In the genomic region with DNA sequence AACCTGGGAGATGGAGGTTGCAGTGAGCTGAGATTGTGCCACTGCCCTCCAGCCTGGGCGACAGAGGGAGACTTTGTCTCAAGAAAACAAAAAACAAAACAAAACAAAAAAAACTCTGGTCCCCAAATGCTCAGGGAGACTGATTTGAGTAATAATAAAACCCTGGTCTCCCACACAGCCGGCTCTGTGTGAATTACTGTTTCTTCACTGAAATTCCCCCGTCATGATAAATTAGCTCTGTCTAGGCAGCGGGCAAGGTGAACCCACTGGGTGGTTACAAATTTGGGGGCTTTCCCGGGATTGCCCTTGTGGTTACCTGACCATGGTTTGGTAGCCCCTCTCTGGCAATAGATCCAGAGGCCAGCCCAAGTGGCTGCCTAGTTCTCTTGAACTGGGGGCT, we compare ENCODE assay signal across 7 cellular contexts.
DNase-seq lines count a peak whose midpoint lies in the region; ATAC-seq and TF ChIP-seq lines count a peak whose summit lies in the region.
"Not testable (repeated sequence)": the region's sequence is repeated elsewhere in the genome, so short reads cannot be mapped to it uniquely, and the experiment has no call there.

No MANE protein-coding gene starts in this region.

- not testable (repeated sequence) for H3K14ac ChIP-seq in IMR-90 (replicated peaks; ENCODE audit: low read depth, low read length)

- not testable (repeated sequence) for H4K91ac ChIP-seq in IMR-90 (ENCODE audit: insufficient read depth, low read depth, low read length)

- peak overlapping the region; percentile 54; the same call in 1 of the 2 replicates for H2BK120ac ChIP-seq in IMR-90 (ENCODE audit: low read depth, low read length)

- not testable (repeated sequence) for H3K36me3 ChIP-seq in Caco-2 (ENCODE audit: control insufficient read depth, insufficient read depth, low read length); IMR-90 (ENCODE audit: control insufficient read depth, insufficient read depth, low read length); esophagus muscularis mucosa

- peaks cover 23% of the 10 kb centered on the region for H3K9me1 ChIP-seq in IMR-90 (ENCODE audit: insufficient read depth, low read length)

- H2AFZ ChIP-seq in IMR-90 (replicated peaks; ENCODE audit: low read length, poor library complexity): not testable (repeated sequence)

- not testable (repeated sequence) for H2BK5ac ChIP-seq in IMR-90 (ENCODE audit: low read depth, low read length, poor library complexity, severe bottlenecking)

- not testable (repeated sequence) for H4K8ac ChIP-seq in IMR-90 (ENCODE audit: low read depth in 2 of 2, low read length in 2 of 2)

- not testable (repeated sequence) for H3K4ac ChIP-seq in IMR-90 (ENCODE audit: low read depth, low read length)

- H3K27me3 ChIP-seq in Caco-2 (replicated peaks; ENCODE audit: control insufficient read depth, insufficient read depth, low read length); IMR-90 (ENCODE audit: control insufficient read depth, insufficient read depth, low read length); esophagus muscularis mucosa: not testable (repeated sequence)

- in situ Hi-C loops in GM13977 (cut with MboI; ENCODE audit: low pct_unique_long_range_greater_than_20kb, low sequenced_read_pairs, unreplicated experiment); IMR-90 (cut with MboI; ENCODE audit: low sequenced_read_pairs): not testable (repeated sequence)

- H3K4me3 Mint-ChIP-seq in Caco-2 (ENCODE audit: unreplicated experiment): not testable (repeated sequence)

- H2AK9ac ChIP-seq in IMR-90 (replicated peaks; ENCODE audit: low read depth, low read length, poor library complexity): not testable (repeated sequence)

- not testable (repeated sequence) for H2AK5ac ChIP-seq in IMR-90 (ENCODE audit: low read depth, low read length)

- 0 out of 2 replicates have a peak overlapping the region, but pooled peaks have one; percentile 18 for H2BK20ac ChIP-seq in IMR-90 (ENCODE audit: low read depth, low read length)

- H3K23ac ChIP-seq in IMR-90 (ENCODE audit: low read depth, low read length): not testable (repeated sequence)

- peaks cover 40% of the 10 kb centered on the region for H3K4me1 ChIP-seq in Caco-2
- H3K4me1 ChIP-seq in IMR-90 (ENCODE audit: control insufficient read depth, insufficient read depth, low read length); esophagus muscularis mucosa: not testable (repeated sequence)

- not testable (repeated sequence) for H3K27ac ChIP-seq in IMR-90 (ENCODE audit: insufficient read depth, low read length); esophagus muscularis mucosa (replicated peaks in 1 of 4)

- not testable (repeated sequence) for DNase-seq in Caco-2; GM13977 (ENCODE audit: low spot score); IMR-90
- DNase-seq in esophagus muscularis mucosa (ENCODE audit: extremely low spot score): peak; percentile 55

- H3K79me1 ChIP-seq in IMR-90 (ENCODE audit: low read depth in 1 of 2, low read length in 2 of 2): not testable (repeated sequence)

- not testable (repeated sequence) for H3K4me2 ChIP-seq in IMR-90 (ENCODE audit: low read depth, low read length)

- H3K9me3 Mint-ChIP-seq in Caco-2 (ENCODE audit: unreplicated experiment): not testable (repeated sequence)

- not testable (repeated sequence) for H3K56ac ChIP-seq in IMR-90 (ENCODE audit: extremely low read depth, insufficient read depth, low read length)

- not testable (repeated sequence) for TF ChIP-seq EP300 in esophagus muscularis mucosa (IDR thresholded peaks at IDR 0.05)

- H3K27me3 Mint-ChIP-seq in Caco-2 (ENCODE audit: insufficient read depth, unreplicated experiment): not testable (repeated sequence)

- peaks cover 33% of the 10 kb centered on the region for H3K4me1 Mint-ChIP-seq in Caco-2 (ENCODE audit: low read depth, unreplicated experiment)

- TF ChIP-seq RAD21 in IMR-90 (IDR thresholded peaks at IDR 0.05; ENCODE audit: low read length): not testable (repeated sequence)

- not testable (repeated sequence) for H3K18ac ChIP-seq in IMR-90 (ENCODE audit: low read depth, low read length)

- H3K9ac ChIP-seq in IMR-90 (ENCODE audit: low read depth, low read length): not testable (repeated sequence)

- peak overlapping the region; percentile 1 for H3K27ac Mint-ChIP-seq in Caco-2 (ENCODE audit: unreplicated experiment)

- POLR2A ChIA-PET in Caco-2 (lab: Charles Lee): not testable (repeated sequence)
- POLR2A ChIA-PET in IMR-90 (lab: Charles Lee; ENCODE audit: unreplicated experiment): interaction anchor here (0.6 kb wide), 1 partner anchor 172 kb away, joined by 5 read pairs; no protein-coding TSS in a partner anchor

- not testable (repeated sequence) for H4K20me1 ChIP-seq in IMR-90 (ENCODE audit: insufficient read depth, low read length)

- TF ChIP-seq CTCF in Caco-2 (IDR thresholded peaks at IDR 0.05; ENCODE audit: insufficient read depth in 1 of 2, low read depth in 1 of 2, low read length in 1 of 2, severe bottlenecking in 1 of 2, unreplicated experiment in 1 of 2); IMR-90 (conservative IDR thresholded peaks at IDR 0.05; ENCODE audit: low read depth, low read length); esophagus muscularis mucosa (IDR thresholded peaks at IDR 0.05): not testable (repeated sequence)
- TF ChIP-seq CTCF in GM13977 (IDR thresholded peaks at IDR 0.05; ENCODE audit: extremely low read depth, insufficient read depth, missing control alignments): peak; percentile 45

- WGBS in IMR-90 (ENCODE audit: extremely low coverage in 2 of 2, insufficient read length in 1 of 2), 2 experiments: no CpG with 5 or more reads among the region's 5 CpGs
- whole genome bisulfite sequencing in esophagus muscularis mucosa: 95% methylated on average over 5 of the region's 5 CpGs

- H2BK15ac ChIP-seq in IMR-90 (ENCODE audit: low read depth, low read length): not testable (repeated sequence)

- intact Hi-C loops in Caco-2 (cut with micrococcal nuclease; ENCODE audit: unreplicated experiment); IMR-90 (cut with micrococcal nuclease); esophagus muscularis mucosa (cut with DNase I): not testable (repeated sequence)

- not testable (repeated sequence) for H3K9me3 ChIP-seq in Caco-2; IMR-90 (ENCODE audit: control insufficient read depth, insufficient read depth, low read length); esophagus muscularis mucosa

- CTCF ChIA-PET in Caco-2 (lab: Charles Lee); IMR-90 (lab: Yijun Ruan, JAX): not testable (repeated sequence)

- not testable (repeated sequence) for H3K36me3 Mint-ChIP-seq in Caco-2 (ENCODE audit: insufficient read depth, unreplicated experiment)

- H3K4me3 ChIP-seq in Caco-2 (ENCODE audit: low read depth, low read length); IMR-90 (ENCODE audit: insufficient read depth, low read depth, low read length); esophagus muscularis mucosa: not testable (repeated sequence)

- not testable (repeated sequence) for BruUV-seq in Caco-2 (replicated peaks; lab: Mats Ljungman, UMichigan); IMR-90 (replicated peaks; lab: Mats Ljungman, UMichigan)

- dilution Hi-C loops in IMR-90 (cut with HindIII; ENCODE audit: low sequenced_read_pairs, unreplicated experiment): not testable (repeated sequence)

- ATAC-seq in GM18868 (IDR thresholded peaks at IDR 0.05; ENCODE audit: unreplicated experiment) (peak; percentile 73), HG02610 (IDR thresholded peaks at IDR 0.05; ENCODE audit: unreplicated experiment) (peak; percentile 58), HG02870 (IDR thresholded peaks at IDR 0.05; ENCODE audit: unreplicated experiment) (peak; percentile 52)
- ATAC-seq in IMR-90 (ENCODE audit: low read depth): not testable (repeated sequence)

- H4K5ac ChIP-seq in IMR-90 (ENCODE audit: low read depth, low read length): not testable (repeated sequence)

- not testable (repeated sequence) for TF ChIP-seq POLR2A in IMR-90 (IDR thresholded peaks at IDR 0.05; ENCODE audit: low read depth, low read length); esophagus muscularis mucosa (IDR thresholded peaks at IDR 0.05; ENCODE audit: low read depth)
